Comparison of ENCODE assay signal across 1 cellular context in genomic region chrX:68656473-68656872, GRCh38. TPM values are rescaled to one million over a fixed set of nuclear protein-coding genes. Genes with fewer than 3 reads are reported as not detected.
"Had no signal": no experiment of that assay in that cellular context is flagged by ENCODE, and none has a peak within 500 bp of the region (broad histone marks: within the 10 kb centered on the region; RNA-seq: fewer than 3 reads in every experiment).

No MANE protein-coding gene starts in this region.

RNA-seq across cellular contexts. Expression of gene STARD8, which starts 9.0 kb away (rescaled TPM):
- total RNA-seq: bronchial epithelial cell had no signal
